Comparison of ENCODE assay signal across 8 cellular contexts in genomic region chr7:47482013-47482761, GRCh38.
DNase-seq lines count a peak whose midpoint lies in the region; ATAC-seq, FAIRE-seq and TF ChIP-seq lines count a peak whose summit lies in the region.

No MANE protein-coding gene starts in this region.

- H3K4me2 ChIP-seq in Karpas-422 (ENCODE audit: low read depth, low read length, poor library complexity, severe bottlenecking), result no peak overlapping the region

- no peaks in the 10 kb centered on the region for H3K9me3 Mint-ChIP-seq in dendritic cell treated with granulocyte-macrophage colony-stimulating factor and Interleukin-4, amounts not matched to agents 40 ng/mL and 50 ng/mL, for 4 days

- H3K79me2 ChIP-seq in Karpas-422 (ENCODE audit: low read length), result peaks cover 92% of the 10 kb centered on the region

- H3K4me1 ChIP-seq in Karpas-422 (ENCODE audit: low read length), result peaks cover 42% of the 10 kb centered on the region

- H4K20me1 ChIP-seq in Karpas-422 (ENCODE audit: insufficient read depth, low read depth, low read length), result peaks cover 3% of the 10 kb centered on the region; the same call in 1 of the 2 replicates

- no peak for TF ChIP-seq POLR2A in GM12892 (IDR thresholded peaks at IDR 0.05; ENCODE audit: low read depth, low read length)

- H2AFZ ChIP-seq in Karpas-422 (ENCODE audit: low read length), result no peak overlapping the region

- H3K27ac ChIP-seq in Karpas-422 (ENCODE audit: low read length), result no peak overlapping the region

- intact Hi-C loops in dendritic cell treated with granulocyte-macrophage colony-stimulating factor and Interleukin-4, amounts not matched to agents 40 ng/mL and 50 ng/mL, for 4 days (cut with micrococcal nuclease), result loop anchor here (1.0 kb wide), 1 partner anchor 187 kb away; no protein-coding TSS in a partner anchor

- peak; percentile 63 to 78 for DNase-seq in NOMO-1 (lab: John Stamatoyannopoulos, UW; ENCODE audit: unreplicated experiment in 2 of 2)
- no peak for DNase-seq in omental fat pad (ENCODE audit: low spot score)
- no peak for DNase-seq in GM12892 (ENCODE audit: insufficient read length)
- no peak for DNase-seq in Karpas-422

- no peaks in the 10 kb centered on the region for H3K27me3 ChIP-seq in Karpas-422 (ENCODE audit: low read length)

- H3K36me3 Mint-ChIP-seq in dendritic cell treated with granulocyte-macrophage colony-stimulating factor and Interleukin-4, amounts not matched to agents 40 ng/mL and 50 ng/mL, for 4 days (ENCODE audit: low read depth), result peaks cover 27% of the 10 kb centered on the region

- FAIRE-seq in GM12892 (lab: Jason Lieb, UNC), result no peak

- peak overlapping the region; percentile 86 for H3K27ac Mint-ChIP-seq in dendritic cell treated with granulocyte-macrophage colony-stimulating factor and Interleukin-4, amounts not matched to agents 40 ng/mL and 50 ng/mL, for 4 days

- H3K9me2 ChIP-seq in Karpas-422 (replicated peaks; ENCODE audit: insufficient read depth, low read length), result no peaks in the 10 kb centered on the region

- peaks cover 87% of the 10 kb centered on the region for H3K4me1 Mint-ChIP-seq in dendritic cell treated with granulocyte-macrophage colony-stimulating factor and Interleukin-4, amounts not matched to agents 40 ng/mL and 50 ng/mL, for 4 days (ENCODE audit: low read depth)

- H3K9me3 ChIP-seq in Karpas-422 (ENCODE audit: low read length), result no peaks in the 10 kb centered on the region

- peak overlapping the region; percentile 41 for H3K4me3 Mint-ChIP-seq in dendritic cell treated with granulocyte-macrophage colony-stimulating factor and Interleukin-4, amounts not matched to agents 40 ng/mL and 50 ng/mL, for 4 days

- no peak overlapping the region for H3K4me3 ChIP-seq in Karpas-422 (ENCODE audit: low read length)

- no peak for TF ChIP-seq CTCF in omental fat pad (IDR thresholded peaks at IDR 0.05)

- H3K36me3 ChIP-seq in Karpas-422 (ENCODE audit: insufficient read depth, low read length), result no peaks in the 10 kb centered on the region; the same call in 1 of the 2 replicates

- H3K27me3 Mint-ChIP-seq in dendritic cell treated with granulocyte-macrophage colony-stimulating factor and Interleukin-4, amounts not matched to agents 40 ng/mL and 50 ng/mL, for 4 days, result no peaks in the 10 kb centered on the region

- no peak overlapping the region for H3K9ac ChIP-seq in Karpas-422 (ENCODE audit: low read length)

- ATAC-seq in GM21367 (IDR thresholded peaks at IDR 0.05; ENCODE audit: unreplicated experiment), result peak; percentile 36
- ATAC-seq in omental fat pad (ENCODE audit: low FRiP score), result peak; percentile 63
- ATAC-seq in GM19328 (IDR thresholded peaks at IDR 0.05; ENCODE audit: unreplicated experiment), result no peak
- no peak for ATAC-seq in HG02973 (IDR thresholded peaks at IDR 0.05; ENCODE audit: unreplicated experiment)

Comparison
In these comparisons a context has a peak if more than half of its experiments do, and no peak if none do; other contexts are left out.
1. ATAC-seq: peak in GM21367 (single experiment) and omental fat pad (single experiment); none in GM19328 (single experiment) and HG02973 (single experiment).
2. DNase-seq: peak in NOMO-1 (2 of 2); none in omental fat pad (single experiment), GM12892 (single experiment) and Karpas-422 (single experiment).